Comparison of ENCODE assay signal across 19 cellular contexts in genomic region chr11:72144807-72145565, GRCh38. TPM values are rescaled to one million over a fixed set of nuclear protein-coding genes. Genes with fewer than 3 reads are reported as not detected.
DNase-seq lines count a peak whose midpoint lies in the region; ATAC-seq and TF ChIP-seq lines count a peak whose summit lies in the region.
"Had no signal": no experiment of that assay in that cellular context is flagged by ENCODE, and none has a peak within 500 bp of the region (broad histone marks: within the 10 kb centered on the region; RNA-seq: fewer than 3 reads in every experiment).

No MANE protein-coding gene starts in this region.

- H3K9me3 ChIP-seq in SK-N-SH = no peaks in the 10 kb centered on the region
- no peaks in the 10 kb centered on the region for H3K9me3 ChIP-seq in lower lobe of right lung
- H3K9me3 ChIP-seq: right atrium auricular region, stomach had no signal

- H3K4me3 ChIP-seq in SK-N-SH (ENCODE audit: low read depth in 2 of 2, low read length in 1 of 2) (no peak overlapping the region), fibroblast of mammary gland (ENCODE audit: control insufficient read depth, low read depth, low read length) (no peak overlapping the region), retinal pigment epithelial cell (ENCODE audit: low read length) (no peak overlapping the region), lower lobe of right lung (no peak overlapping the region)
- H3K4me3 ChIP-seq: right atrium auricular region, stomach had no signal

- no peak overlapping the region for H3K27ac Mint-ChIP-seq in stimulated activated naive CD8-positive, alpha-beta T cell treated with anti-CD3 and anti-CD28 coated beads, Interleukin-15, amount 100 ng/mL, for 72 hours
- H3K27ac Mint-ChIP-seq: activated CD8-positive, alpha-beta T cell treated with anti-CD3 and anti-CD28 coated beads, Interleukin-2, amount 10 ng/mL, durations not matched to agents 7 days and 5 days had no signal

- H3K27me3 ChIP-seq in SK-N-SH (ENCODE audit: insufficient read depth) (no peaks in the 10 kb centered on the region), lower lobe of right lung (ENCODE audit: low read depth) (no peaks in the 10 kb centered on the region)
- H3K27me3 ChIP-seq: right atrium auricular region, stomach had no signal

- POLR2A ChIA-PET in SK-N-SH (lab: Yijun Ruan, JAX) = no interaction called here

- no peaks in the 10 kb centered on the region for H4K20me1 ChIP-seq in SK-N-SH (ENCODE audit: insufficient read depth)

- no peaks in the 10 kb centered on the region for H3F3A ChIP-seq in SK-N-SH (replicated peaks; ENCODE audit: insufficient read depth)

- no peaks in the 10 kb centered on the region for H3K9me3 Mint-ChIP-seq in stimulated activated naive CD8-positive, alpha-beta T cell treated with anti-CD3 and anti-CD28 coated beads, Interleukin-15, amount 100 ng/mL, for 72 hours
- H3K9me3 Mint-ChIP-seq: CD8-positive, alpha-beta memory T cell; naive B cell had no signal

- no peak overlapping the region for H3K4me2 ChIP-seq in SK-N-SH

- no peaks in the 10 kb centered on the region for H3K4me1 Mint-ChIP-seq in stimulated activated naive CD8-positive, alpha-beta T cell treated with anti-CD3 and anti-CD28 coated beads, Interleukin-15, amount 100 ng/mL, for 72 hours

- no peaks in the 10 kb centered on the region for H3K79me2 ChIP-seq in SK-N-SH (ENCODE audit: insufficient read depth)

- H3K4me3 Mint-ChIP-seq in stimulated activated naive CD8-positive, alpha-beta T cell treated with anti-CD3 and anti-CD28 coated beads, Interleukin-15, amount 100 ng/mL, for 72 hours = no peak overlapping the region
- H3K4me3 Mint-ChIP-seq: activated CD8-positive, alpha-beta T cell treated with anti-CD3 and anti-CD28 coated beads, Interleukin-2, amount 10 ng/mL, durations not matched to agents 7 days and 5 days; CD8-positive, alpha-beta memory T cell; naive B cell had no signal

- no peaks in the 10 kb centered on the region for H3K27me3 Mint-ChIP-seq in stimulated activated naive CD8-positive, alpha-beta T cell treated with anti-CD3 and anti-CD28 coated beads, Interleukin-15, amount 100 ng/mL, for 72 hours

- TF ChIP-seq EP300 in SK-N-SH (IDR thresholded peaks at IDR 0.05; ENCODE audit: borderline replicate concordance in 1 of 2, low read depth in 1 of 2, low read length in 1 of 2) = no peak

- WGBS in SK-N-SH (ENCODE audit: low lambda C conversion rate) = 63% methylated on average over 4 of the region's 4 CpGs

- H3K4me1 ChIP-seq in SK-N-SH (ENCODE audit: control insufficient read depth in 1 of 2, insufficient read depth in 2 of 2, low read depth in 1 of 2, low read length in 1 of 2) = no peaks in the 10 kb centered on the region; a peak in 1 of 4 replicates
- no peaks in the 10 kb centered on the region for H3K4me1 ChIP-seq in lower lobe of right lung
- H3K4me1 ChIP-seq: right atrium auricular region, stomach had no signal

- intact Hi-C loops in lower lobe of right lung (cut with DNase I) = no loop called here

- no peak for ATAC-seq in stimulated activated naive CD8-positive, alpha-beta T cell treated with anti-CD3 and anti-CD28 coated beads, Interleukin-15, amount 100 ng/mL, for 72 hours
- ATAC-seq in HG02870 (IDR thresholded peaks at IDR 0.05; ENCODE audit: unreplicated experiment) = no peak
- no peak for ATAC-seq in lower lobe of right lung

- no peak for TF ChIP-seq CTCF in SK-N-SH (IDR thresholded peaks at IDR 0.05)
- no peak for TF ChIP-seq CTCF in fibroblast of mammary gland (conservative IDR thresholded peaks at IDR 0.05; ENCODE audit: control insufficient read depth, insufficient read depth, low read depth, low read length)
- no peak for TF ChIP-seq CTCF in retinal pigment epithelial cell (conservative IDR thresholded peaks at IDR 0.05; ENCODE audit: low read depth, low read length)
- no peak for TF ChIP-seq CTCF in lower lobe of right lung (IDR thresholded peaks at IDR 0.05)

- TF ChIP-seq RAD21 in SK-N-SH (IDR thresholded peaks at IDR 0.05; ENCODE audit: low read length) = no peak

- H3K9ac ChIP-seq in SK-N-SH = no peak overlapping the region

- H2AFZ ChIP-seq in SK-N-SH (ENCODE audit: low read depth) = no peak overlapping the region

- no peaks in the 10 kb centered on the region for H3K9me2 ChIP-seq in SK-N-SH

- CTCF ChIA-PET in SK-N-SH (lab: Yijun Ruan, JAX) = interaction anchor here (0.7 to 3.5 kb wide), 37 partner anchors 8 to 311 kb away, joined by 3 to 35 read pairs (median 7); partner anchors contain the start of gene CLPB

- DNase-seq in GM03348 (ENCODE audit: low spot score) (peak; percentile 63), SK-N-SH (no peak), fibroblast of mammary gland (ENCODE audit: low read depth) (peak; percentile 74), retinal pigment epithelial cell (ENCODE audit: low read depth) (peak; percentile 81), activated T-cell treated with anti-CD3 and anti-CD28 coated beads for 4 hours (no peak), lower lobe of right lung (no peak)
- DNase-seq in stimulated activated naive CD8-positive, alpha-beta T cell treated with anti-CD3 and anti-CD28 coated beads, Interleukin-15, amount 100 ng/mL, for 72 hours = no peak
- DNase-seq: activated CD8-positive, alpha-beta T cell treated with anti-CD3 and anti-CD28 coated beads, Interleukin-2, amount 10 ng/mL, durations not matched to agents 7 days and 5 days; activated naive CD4-positive, alpha-beta T cell treated with Interleukin-2 at 50 U/mL for 16 hours; CD8-positive, alpha-beta memory T cell; foreskin melanocyte; islet precursor cell; naive B cell; NCI-H526; Right ventricle myocardium superior; stomach had no signal

- peak overlapping the region in 1 of 2 experiments; percentile 27; a peak in 1 of 4 replicates for H3K27ac ChIP-seq in SK-N-SH (ENCODE audit: low read depth in 2 of 2, low read length in 1 of 2)
- no peak overlapping the region for H3K27ac ChIP-seq in lower lobe of right lung
- H3K27ac ChIP-seq: right atrium auricular region, stomach had no signal

- no peaks in the 10 kb centered on the region for H3K36me3 ChIP-seq in SK-N-SH (replicated peaks in 1 of 2; ENCODE audit: control insufficient read depth in 1 of 2, insufficient read depth in 2 of 2, low read length in 1 of 2)
- H3K36me3 ChIP-seq in lower lobe of right lung = no peaks in the 10 kb centered on the region
- H3K36me3 ChIP-seq: right atrium auricular region, stomach had no signal

TF ChIP-seq in SK-N-SH, 30 proteins besides CTCF, POLR2A, EP300 and RAD21 (continues in another document):
- no peak for TF ChIP-seq GABPA (IDR thresholded peaks at IDR 0.05; ENCODE audit: low read depth)
- no peak for TF ChIP-seq SIN3A (IDR thresholded peaks at IDR 0.05; ENCODE audit: borderline replicate concordance, low read depth, low read length)
- no peak for TF ChIP-seq EZH2phosphoT487 (IDR thresholded peaks at IDR 0.05; ENCODE audit: borderline replicate concordance, low read depth)
- TF ChIP-seq REST (IDR thresholded peaks at IDR 0.05; ENCODE audit: low read depth, low read length) = no peak
- TF ChIP-seq NFIC (IDR thresholded peaks at IDR 0.05; ENCODE audit: borderline replicate concordance) = 0 out of 2 replicates have a peak, but pooled peaks have one; percentile 28
- TF ChIP-seq FOSL2 (IDR thresholded peaks at IDR 0.05; ENCODE audit: borderline replicate concordance, low read depth) = peak; percentile 4; the same call in 1 of the 2 replicates
- TF ChIP-seq RXRA (IDR thresholded peaks at IDR 0.05; ENCODE audit: borderline replicate concordance, low read depth) = peak; percentile 14; the same call in 1 of the 2 replicates
- no peak for TF ChIP-seq FOXM1 (IDR thresholded peaks at IDR 0.05; ENCODE audit: low read depth)
- TF ChIP-seq RFX5 (IDR thresholded peaks at IDR 0.05; ENCODE audit: low read length) = no peak

RNA-seq across cellular contexts. Expression of gene FOLR3, which starts 9.5 kb away (rescaled TPM):
- not detected in 2 replicates for polyA plus RNA-seq in SK-N-SH (2012; rRNA removed)
- polyA plus RNA-seq in SK-N-SH (2012; cell fraction: cytosol; rRNA removed) = 0.05 TPM in 1 of 2 replicates, not detected in the other
- not detected in 2 replicates for polyA plus RNA-seq in SK-N-SH (2012; cell fraction: nucleus; rRNA removed)
- 53.1 TPM for total RNA-seq in lower lobe of right lung
- total RNA-seq: activated CD8-positive, alpha-beta T cell treated with anti-CD3 and anti-CD28 coated beads, Interleukin-2, amount 10 ng/mL, durations not matched to agents 7 days and 5 days; CD8-positive, alpha-beta memory T cell; cerebellum; right atrium auricular region had no signal
- polyA plus RNA-seq: CD8-positive, alpha-beta memory T cell had no signal

RNA-seq across cellular contexts. Expression of gene ANAPC15, which starts 32.5 kb away (rescaled TPM):
- 85.6 and 92.3 TPM in 2 replicates for polyA plus RNA-seq in SK-N-SH (2012; rRNA removed)
- 121 and 159 TPM in 2 replicates for polyA plus RNA-seq in SK-N-SH (2012; cell fraction: cytosol; rRNA removed)
- polyA plus RNA-seq in SK-N-SH (2012; cell fraction: nucleus; rRNA removed) = 32.9 and 39.9 TPM in 2 replicates
- 22.7 TPM for total RNA-seq in lower lobe of right lung

RNA-seq across cellular contexts. Expression of gene TOMT, which starts 39.3 kb away (rescaled TPM):
- polyA plus RNA-seq in SK-N-SH (2012; rRNA removed) = not detected in 2 replicates
- not detected in 2 replicates for polyA plus RNA-seq in SK-N-SH (2012; cell fraction: cytosol; rRNA removed)
- 0.18 and 0.58 TPM in 2 replicates for polyA plus RNA-seq in SK-N-SH (2012; cell fraction: nucleus; rRNA removed)
- not detected for total RNA-seq in lower lobe of right lung
- total RNA-seq: activated CD8-positive, alpha-beta T cell treated with anti-CD3 and anti-CD28 coated beads, Interleukin-2, amount 10 ng/mL, durations not matched to agents 7 days and 5 days; CD8-positive, alpha-beta memory T cell; cerebellum; right atrium auricular region; Right ventricle myocardium superior; stomach had no signal
- polyA plus RNA-seq: CD8-positive, alpha-beta memory T cell; stomach had no signal

RNA-seq across cellular contexts. Expression of gene LAMTOR1, which starts 41.9 kb away (rescaled TPM):
- 128 and 129 TPM in 2 replicates for polyA plus RNA-seq in SK-N-SH (2012; rRNA removed)
- polyA plus RNA-seq in SK-N-SH (2012; cell fraction: cytosol; rRNA removed) = 97.5 and 122 TPM in 2 replicates
- 84.1 and 89.5 TPM in 2 replicates for polyA plus RNA-seq in SK-N-SH (2012; cell fraction: nucleus; rRNA removed)
- 96.0 TPM for total RNA-seq in lower lobe of right lung

RNA-seq across cellular contexts. Expression of gene FOLR1, which starts 47.0 kb away (rescaled TPM):
- polyA plus RNA-seq in SK-N-SH (2012; rRNA removed) = 0.26 TPM in 1 of 2 replicates, not detected in the other
- 0.08 and 0.14 TPM in 2 replicates for polyA plus RNA-seq in SK-N-SH (2012; cell fraction: cytosol; rRNA removed)
- polyA plus RNA-seq in SK-N-SH (2012; cell fraction: nucleus; rRNA removed) = 0.05 and 0.15 TPM in 2 replicates
- total RNA-seq in lower lobe of right lung = 134 TPM
- total RNA-seq: activated CD8-positive, alpha-beta T cell treated with anti-CD3 and anti-CD28 coated beads, Interleukin-2, amount 10 ng/mL, durations not matched to agents 7 days and 5 days; CD8-positive, alpha-beta memory T cell; right atrium auricular region had no signal
- polyA plus RNA-seq: CD8-positive, alpha-beta memory T cell had no signal

Comparison
In these comparisons a context has a peak if more than half of its experiments do, and no peak if none do; other contexts are left out.
1. DNase-seq: peak in GM03348 (single experiment), fibroblast of mammary gland (single experiment) and retinal pigment epithelial cell (single experiment); none in SK-N-SH (single experiment), stimulated activated naive CD8-positive, alpha-beta T cell treated with anti-CD3 and anti-CD28 coated beads, Interleukin-15, amount 100 ng/mL, for 72 hours (0 of 2), activated T-cell treated with anti-CD3 and anti-CD28 coated beads for 4 hours (single experiment) and lower lobe of right lung (single experiment).